12 cellular contexts compared by ENCODE assay signal in genomic region chr11:76777922-76778321, GRCh38. TPM values are rescaled to one million over a fixed set of nuclear protein-coding genes. Genes with fewer than 3 reads are reported as not detected.
DNase-seq lines count a peak whose midpoint lies in the region; ATAC-seq and TF ChIP-seq lines count a peak whose summit lies in the region.
"Had no signal": no experiment of that assay in that cellular context is flagged by ENCODE, and none has a peak within 500 bp of the region (broad histone marks: within the 10 kb centered on the region; RNA-seq: fewer than 3 reads in every experiment).

No MANE protein-coding gene starts in this region.

- H3K27ac Mint-ChIP-seq in natural killer cell treated with Interleukin-12 subunit alpha and Interleukin-12 subunit beta and Interleukin-15 and Interleukin-18, amount 100 ng/mL, for 72 hours = no peak overlapping the region
- H3K27ac Mint-ChIP-seq in natural killer cell = no peak overlapping the region
- no peak overlapping the region for H3K27ac Mint-ChIP-seq in neural crest cell (ENCODE audit: unreplicated experiment)
- H3K27ac Mint-ChIP-seq: CD4-positive, CD25-positive, alpha-beta regulatory T cell had no signal

- no peak for TF ChIP-seq CTCF in natural killer cell (IDR thresholded peaks at IDR 0.05)
- TF ChIP-seq CTCF in fibroblast of the aortic adventitia (IDR thresholded peaks at IDR 0.05; ENCODE audit: insufficient read depth, low read length) = no peak
- no peak for TF ChIP-seq CTCF in neural crest cell (conservative IDR thresholded peaks at IDR 0.05)

- H3K4me3 Mint-ChIP-seq in natural killer cell treated with Interleukin-12 subunit alpha and Interleukin-12 subunit beta and Interleukin-15 and Interleukin-18, amount 100 ng/mL, for 72 hours = no peak overlapping the region
- H3K4me3 Mint-ChIP-seq in natural killer cell = no peak overlapping the region
- H3K4me3 Mint-ChIP-seq in neural crest cell = peak overlapping the region; percentile 35
- H3K4me3 Mint-ChIP-seq: CD4-positive, CD25-positive, alpha-beta regulatory T cell had no signal

- peaks cover 12% of the 10 kb centered on the region for H3K9me3 Mint-ChIP-seq in natural killer cell treated with Interleukin-12 subunit alpha and Interleukin-12 subunit beta and Interleukin-15 and Interleukin-18, amount 100 ng/mL, for 72 hours
- H3K9me3 Mint-ChIP-seq in natural killer cell = peaks cover 7 to 11% of the 10 kb centered on the region in 2 donors
- H3K9me3 Mint-ChIP-seq in neural crest cell = peaks cover 9% of the 10 kb centered on the region

- H3K4me1 Mint-ChIP-seq in natural killer cell treated with Interleukin-12 subunit alpha and Interleukin-12 subunit beta and Interleukin-15 and Interleukin-18, amount 100 ng/mL, for 72 hours (ENCODE audit: low read depth in 2 of 2) = peaks cover 5% of the 10 kb centered on the region in 2 donors
- H3K4me1 Mint-ChIP-seq in natural killer cell (peaks cover 5 to 6% of the 10 kb centered on the region in 2 donors), neural crest cell (peaks cover 24% of the 10 kb centered on the region)

- peaks cover 37 to 59% of the 10 kb centered on the region in 2 donors for H3K27me3 Mint-ChIP-seq in natural killer cell treated with Interleukin-12 subunit alpha and Interleukin-12 subunit beta and Interleukin-15 and Interleukin-18, amount 100 ng/mL, for 72 hours
- H3K27me3 Mint-ChIP-seq in natural killer cell (ENCODE audit: low read depth in 2 of 2) (peaks cover 46 to 49% of the 10 kb centered on the region in 2 donors), neural crest cell (ENCODE audit: low read depth) (no peaks in the 10 kb centered on the region)

- intact Hi-C loops in natural killer cell (cut with micrococcal nuclease) = no loop called here

- no peak for ATAC-seq in natural killer cell treated with Interleukin-12 subunit alpha and Interleukin-12 subunit beta and Interleukin-15 and Interleukin-18, amount 100 ng/mL, for 72 hours
- no peak for ATAC-seq in natural killer cell

- peak; percentile 3 for DNase-seq in natural killer cell treated with Interleukin-12 subunit alpha and Interleukin-12 subunit beta and Interleukin-15 and Interleukin-18, amount 100 ng/mL, for 72 hours (ENCODE audit: low spot score)
- DNase-seq in natural killer cell (no peak), fibroblast of the aortic adventitia (ENCODE audit: low read depth) (peak; percentile 50), neural crest cell (ENCODE audit: low read depth, low spot score) (no peak), epidermal melanocyte (ENCODE audit: insufficient read length, low spot score) (no peak), glomerular visceral epithelial cell (ENCODE audit: extremely low spot score) (no peak)
- no peak for DNase-seq in central memory CD4-positive, alpha-beta T cell
- DNase-seq: Calu3; CD4-positive, CD25-positive, alpha-beta regulatory T cell; DMS 273 treated with DMSO at 0.1 percent for 48 hours had no signal

- no peak overlapping the region for H3K4me3 ChIP-seq in fibroblast of the aortic adventitia (ENCODE audit: low read depth, low read length)
- H3K4me3 ChIP-seq: BLaER1 treated with 17β-estradiol and CSF1 and Interleukin-3, amounts not matched to agents 10 nM and 100 nM; HAP-1 had no signal

- H3K36me3 Mint-ChIP-seq in natural killer cell treated with Interleukin-12 subunit alpha and Interleukin-12 subunit beta and Interleukin-15 and Interleukin-18, amount 100 ng/mL, for 72 hours = peaks cover 22% of the 10 kb centered on the region
- H3K36me3 Mint-ChIP-seq in natural killer cell = peaks cover 15% of the 10 kb centered on the region
- peaks cover 17% of the 10 kb centered on the region for H3K36me3 Mint-ChIP-seq in neural crest cell (ENCODE audit: low read depth)

RNA-seq across cellular contexts. Expression of gene TSKU, which starts 5.2 kb away (rescaled TPM):
- not detected for total RNA-seq in natural killer cell treated with Interleukin-12 subunit alpha and Interleukin-12 subunit beta and Interleukin-15 and Interleukin-18, amount 100 ng/mL, for 72 hours
- total RNA-seq in natural killer cell (not detected), fibroblast of the aortic adventitia (ENCODE audit: low replicate concordance) (5.6 and 24.6 TPM in 2 replicates), neural crest cell (27.5 and 28.3 TPM in 2 replicates)
- total RNA-seq: CD4-positive, CD25-positive, alpha-beta regulatory T cell had no signal

Comparison
In these comparisons a context has a peak if more than half of its experiments do, and no peak if none do; other contexts are left out.
1. DNase-seq: peak in natural killer cell treated with Interleukin-12 subunit alpha and Interleukin-12 subunit beta and Interleukin-15 and Interleukin-18, amount 100 ng/mL, for 72 hours (single experiment) and fibroblast of the aortic adventitia (single experiment); none in natural killer cell (single experiment), neural crest cell (single experiment), epidermal melanocyte (single experiment), glomerular visceral epithelial cell (single experiment) and central memory CD4-positive, alpha-beta T cell (single experiment).